Comparison of ENCODE assay signal across 16 cellular contexts in genomic region chr1:8213136-8213535, GRCh38.
"Had no signal": no experiment of that assay in that cellular context is flagged by ENCODE, and none has a peak within 500 bp of the region (broad histone marks: within the 10 kb centered on the region; RNA-seq: fewer than 3 reads in every experiment).

No MANE protein-coding gene starts in this region.

- H3K27ac ChIP-seq: body of pancreas, prostate gland had no signal

- H3K27me3 ChIP-seq: body of pancreas, upper lobe of right lung had no signal

- H3K36me3 ChIP-seq: prostate gland, upper lobe of right lung had no signal

- H3K9me3 Mint-ChIP-seq: activated B cell treated with CpG ODN at 0.5 μM for 24 hours; activated CD4-positive, alpha-beta T cell treated with anti-CD3 and anti-CD28 coated beads, Interleukin-2, amount 10 ng/mL, durations not matched to agents 24 days and 14 days; activated naive CD4-positive, alpha-beta T cell treated with anti-CD3 and anti-CD28 coated beads, Interleukin-2, amount 10 ng/mL, durations not matched to agents 7 days and 5 days; activated T-helper 2 cell treated with anti-CD3 and anti-CD28 coated beads, Interferon-gamma antibody, Interleukin-2, Interleukin-4, amounts not matched to agents 10 μg/mL and 5 μg/mL and 100 μg/mL, durations not matched to agents 14 hours and 24 hours and 36 hours; effector memory CD8-positive, alpha-beta T cell had no signal

- DNase-seq: activated B cell treated with CpG ODN at 0.5 μM for 24 hours; activated CD4-positive, alpha-beta T cell treated with anti-CD3 and anti-CD28 coated beads, Interleukin-2, amount 10 ng/mL, durations not matched to agents 24 days and 14 days; activated naive CD4-positive, alpha-beta T cell treated with anti-CD3 and anti-CD28 coated beads, Interleukin-2, amount 10 ng/mL, durations not matched to agents 7 days and 5 days; body of pancreas; central memory CD4-positive, alpha-beta T cell; effector memory CD8-positive, alpha-beta T cell; erythroblast; hypothalamus; midbrain; naive B cell; nucleus accumbens; stimulated activated CD4-positive, alpha-beta T cell treated with anti-CD3 and anti-CD28 coated beads, Interleukin-2, amount 100 ng/mL, for 24 hours; stimulated activated naive CD4-positive, alpha-beta T cell treated with Interleukin-2 at 50 U/mL for 16 hours; upper lobe of right lung had no signal

- H3K4me3 Mint-ChIP-seq: activated B cell treated with CpG ODN at 0.5 μM for 24 hours; activated naive CD4-positive, alpha-beta T cell treated with anti-CD3 and anti-CD28 coated beads, Interleukin-2, amount 10 ng/mL, durations not matched to agents 7 days and 5 days; effector memory CD8-positive, alpha-beta T cell had no signal

- H3K4me3 ChIP-seq: body of pancreas, prostate gland, upper lobe of right lung had no signal

- H3K9me3 ChIP-seq: body of pancreas, prostate gland, upper lobe of right lung had no signal

- H3K4me1 ChIP-seq: prostate gland had no signal

- H3K36me3 Mint-ChIP-seq: activated naive CD4-positive, alpha-beta T cell treated with anti-CD3 and anti-CD28 coated beads, Interleukin-2, amount 10 ng/mL, durations not matched to agents 7 days and 5 days; naive B cell had no signal

- H3K27ac Mint-ChIP-seq: activated B cell treated with CpG ODN at 0.5 μM for 24 hours; activated CD4-positive, alpha-beta T cell treated with anti-CD3 and anti-CD28 coated beads, Interleukin-2, amount 10 ng/mL, durations not matched to agents 24 days and 14 days; activated naive CD4-positive, alpha-beta T cell treated with anti-CD3 and anti-CD28 coated beads, Interleukin-2, amount 10 ng/mL, durations not matched to agents 7 days and 5 days; activated T-helper 2 cell treated with anti-CD3 and anti-CD28 coated beads, Interferon-gamma antibody, Interleukin-2, Interleukin-4, amounts not matched to agents 10 μg/mL and 5 μg/mL and 100 μg/mL, durations not matched to agents 14 hours and 24 hours and 36 hours; effector memory CD8-positive, alpha-beta T cell; naive B cell had no signal
